Comparison of ENCODE assay signal across 1 cellular context in the genomic region with DNA sequence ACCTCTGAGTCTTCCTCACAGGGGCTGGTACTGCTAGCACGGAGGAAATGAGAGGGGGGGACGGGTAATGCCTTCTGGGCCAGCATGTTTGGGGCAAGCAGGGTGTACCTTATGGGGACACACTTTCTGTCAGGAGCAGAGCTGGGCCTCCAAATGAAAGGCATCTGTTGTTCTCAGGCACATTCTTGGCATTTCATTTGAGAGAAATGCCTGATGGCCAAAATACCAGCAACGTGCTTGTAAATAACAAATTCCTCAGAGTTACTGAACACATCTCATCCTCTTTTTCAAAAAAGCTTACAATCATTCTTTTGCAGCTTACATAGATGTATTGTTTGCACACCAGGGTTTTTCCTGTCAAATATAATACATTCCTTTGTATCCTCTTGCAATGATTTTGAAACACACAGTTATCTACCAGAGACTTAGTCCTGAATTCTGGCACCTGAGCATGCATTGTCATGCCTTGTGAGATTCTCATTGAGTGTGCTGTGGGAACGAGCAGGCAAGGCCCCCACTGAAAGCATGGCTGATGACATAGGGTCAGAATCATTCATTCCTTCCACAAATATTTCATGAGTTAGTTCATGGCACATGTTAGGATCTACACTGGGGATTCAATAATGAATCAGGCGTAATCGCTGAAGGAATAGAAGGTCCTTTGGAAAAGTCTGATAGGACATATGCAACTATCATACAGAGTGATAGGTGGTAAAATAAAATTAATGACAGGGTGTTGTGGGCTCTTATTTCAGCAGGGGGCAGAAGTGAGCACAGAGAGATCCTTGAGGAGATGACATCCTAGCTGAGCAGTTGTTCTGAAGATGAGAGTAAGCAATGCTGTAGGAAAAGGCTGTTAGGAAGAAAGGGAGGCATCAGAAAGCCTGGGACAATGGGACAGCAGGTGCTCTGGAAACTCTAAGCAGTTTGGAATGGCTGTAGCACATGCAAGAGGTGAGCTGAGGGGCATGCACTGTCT.
TF ChIP-seq lines count a peak whose summit lies in the region.

No MANE protein-coding gene starts in this region.

TF ChIP-seq in HEK293, 187 proteins besides CTCF, POLR2A, EP300 and RAD21 (continued from another document):
- TF ChIP-seq, protein P1, sequence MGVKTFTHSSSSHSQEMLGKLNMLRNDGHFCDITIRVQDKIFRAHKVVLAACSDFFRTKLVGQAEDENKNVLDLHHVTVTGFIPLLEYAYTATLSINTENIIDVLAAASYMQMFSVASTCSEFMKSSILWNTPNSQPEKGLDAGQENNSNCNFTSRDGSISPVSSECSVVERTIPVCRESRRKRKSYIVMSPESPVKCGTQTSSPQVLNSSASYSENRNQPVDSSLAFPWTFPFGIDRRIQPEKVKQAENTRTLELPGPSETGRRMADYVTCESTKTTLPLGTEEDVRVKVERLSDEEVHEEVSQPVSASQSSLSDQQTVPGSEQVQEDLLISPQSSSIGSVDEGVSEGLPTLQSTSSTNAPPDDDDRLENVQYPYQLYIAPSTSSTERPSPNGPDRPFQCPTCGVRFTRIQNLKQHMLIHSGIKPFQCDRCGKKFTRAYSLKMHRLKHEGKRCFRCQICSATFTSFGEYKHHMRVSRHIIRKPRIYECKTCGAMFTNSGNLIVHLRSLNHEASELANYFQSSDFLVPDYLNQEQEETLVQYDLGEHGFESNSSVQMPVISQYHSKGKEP (tag by site-specific recombination; IDR thresholded peaks at IDR 0.05), result no peak
